ENCODE assay signal across 12 cellular contexts in the genomic region with DNA sequence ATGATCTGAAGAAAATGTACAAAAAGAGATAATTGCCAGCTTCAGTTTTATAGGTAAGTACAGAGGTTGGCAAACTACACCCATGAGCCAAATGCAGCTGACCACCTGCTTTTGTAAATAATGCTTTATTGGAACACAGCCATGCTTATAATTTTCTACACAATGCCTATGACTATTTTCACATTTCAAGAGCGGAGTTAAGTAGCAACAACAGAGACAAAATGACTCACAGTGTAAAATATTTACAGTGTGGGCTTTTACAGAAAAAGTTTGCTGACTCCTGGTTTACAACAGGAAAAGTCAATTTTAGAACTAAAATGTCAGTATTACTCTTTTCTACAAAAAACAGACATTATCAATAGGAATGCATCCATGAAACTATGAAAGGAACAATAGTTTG.
DNase-seq lines count a peak whose midpoint lies in the region.
"Had no signal": no experiment of that assay in that cellular context is flagged by ENCODE, and none has a peak within 500 bp of the region (broad histone marks: within the 10 kb centered on the region; RNA-seq: fewer than 3 reads in every experiment).

No MANE protein-coding gene starts in this region.

- in situ Hi-C loops in KBM-7 (cut with MboI; ENCODE audit: low pct_unique_long_range_greater_than_20kb, low sequenced_read_pairs), result no loop called here

- DNase-seq in ELR (ENCODE audit: low read depth), result peak; percentile 76
- peak; percentile 58 for DNase-seq in NCI-H2107 treated with DMSO at 0.1 percent for 48 hours (lab: John Stamatoyannopoulos, UW; ENCODE audit: unreplicated experiment)
- peak; percentile 37 for DNase-seq in astrocyte of the hippocampus (ENCODE audit: low read depth, low spot score)
- peak; percentile 42 for DNase-seq in non-pigmented ciliary epithelial cell (ENCODE audit: low read depth)
- no peak for DNase-seq in NCI-H226
- no peak for DNase-seq in KBM-7
- no peak for DNase-seq in GM19240 (ENCODE audit: insufficient read length, low spot score)
- DNase-seq in RPMI8226, result no peak
- DNase-seq: activated CD4-positive, alpha-beta T cell treated with anti-CD3 and anti-CD28 coated beads for 4 hours; activated T-cell treated with anti-CD3 and anti-CD28 coated beads, Interleukin-2, amount 50 U/mL, for 72 hours; mucosa of descending colon; right cardiac atrium had no signal

Comparison
In these comparisons a context has a peak if more than half of its experiments do, and no peak if none do; other contexts are left out.
1. DNase-seq: peak in ELR (single experiment), NCI-H2107 treated with DMSO at 0.1 percent for 48 hours (single experiment), astrocyte of the hippocampus (single experiment) and non-pigmented ciliary epithelial cell (single experiment); none in NCI-H226 (single experiment), KBM-7 (single experiment), GM19240 (single experiment) and RPMI8226 (single experiment).